In genomic region chr11:134685981-134686380, GRCh38 we compare ENCODE assay signal across 27 cellular contexts.
"Had no signal": no experiment of that assay in that cellular context is flagged by ENCODE, and none has a peak within 500 bp of the region (broad histone marks: within the 10 kb centered on the region; RNA-seq: fewer than 3 reads in every experiment).

No MANE protein-coding gene starts in this region.

- H3K27me3 ChIP-seq: foreskin keratinocyte, gastroesophageal sphincter, right atrium auricular region, thyroid gland, vagina had no signal

- ATAC-seq: esophagus mucosa; foreskin keratinocyte; gastroesophageal sphincter; heart left ventricle; left colon; left ventricle myocardium superior; lower lobe of right lung; natural killer cell treated with Interleukin-12 subunit alpha and Interleukin-12 subunit beta and Interleukin-15 and Interleukin-18, amount 100 ng/mL, for 72 hours; sciatic nerve; stimulated activated naive CD8-positive, alpha-beta T cell treated with anti-CD3 and anti-CD28 coated beads, Interleukin-15, amount 100 ng/mL, for 72 hours had no signal

- H2AFZ ChIP-seq: hepatocyte had no signal

- DNase-seq: dorsolateral prefrontal cortex; effector CD4-positive, alpha-beta T cell; foreskin keratinocyte; heart left ventricle; left ventricle myocardium superior; lower lobe of right lung; nucleus accumbens; stimulated activated CD4-positive, alpha-beta T cell treated with anti-CD3 and anti-CD28 coated beads, Interleukin-12 subunit alpha, Interleukin-12 subunit beta, amount 100 ng/mL, for 4 hours; stimulated activated CD4-positive, alpha-beta T cell treated with anti-CD3 and anti-CD28 coated beads, Interleukin-1b, Interleukin-23, amount 100 ng/mL, for 48 hours; stimulated activated CD4-positive, alpha-beta T cell treated with anti-CD3 and anti-CD28 coated beads, Interleukin-4, amount 100 ng/mL, for 1 hour; stimulated activated CD8-positive, alpha-beta memory T cell treated with anti-CD3 and anti-CD28 coated beads, Interleukin-4, amount 100 ng/mL, for 48 hours; stimulated activated naive CD4-positive, alpha-beta T cell; stimulated activated naive CD8-positive, alpha-beta T cell treated with anti-CD3 and anti-CD28 coated beads, Interleukin-15, amount 100 ng/mL, for 72 hours; trophoblast cell had no signal

- H3K9me3 ChIP-seq: gastroesophageal sphincter, heart left ventricle, lower lobe of right lung, prostate gland, right atrium auricular region, suprapubic skin, thyroid gland, vagina had no signal

- H3K79me2 ChIP-seq: hepatocyte had no signal

- H3K36me3 ChIP-seq: gastroesophageal sphincter, heart left ventricle, lower lobe of right lung, prostate gland, right atrium auricular region, suprapubic skin, thyroid gland, vagina had no signal

- H3K4me3 ChIP-seq: dorsolateral prefrontal cortex, gastroesophageal sphincter, heart left ventricle, hepatocyte, lower lobe of right lung, prostate gland, right atrium auricular region, smooth muscle cell, suprapubic skin, thyroid gland, vagina had no signal

- H3K27ac ChIP-seq: dorsolateral prefrontal cortex, epithelial cell of prostate, foreskin keratinocyte, gastroesophageal sphincter, heart left ventricle, hepatocyte, lower lobe of right lung, prostate gland, right atrium auricular region, suprapubic skin, thyroid gland, vagina had no signal

- H3K4me1 ChIP-seq: foreskin keratinocyte, heart left ventricle, lower lobe of right lung, prostate gland, right atrium auricular region, suprapubic skin, vagina had no signal

- H3K4me2 ChIP-seq: hepatocyte, smooth muscle cell had no signal
